8 cellular contexts compared by ENCODE assay signal in genomic region chr13:46552888-46553520, GRCh38. TPM values are rescaled to one million over a fixed set of nuclear protein-coding genes. Genes with fewer than 3 reads are reported as not detected.
DNase-seq lines count a peak whose midpoint lies in the region; ATAC-seq and TF ChIP-seq lines count a peak whose summit lies in the region.

TSS of gene LRCH1 (plus strand) at chr13:46553170. CDS start at chr13:46553397, 227 bp downstream.

- DNase-seq in DMS153 (lab: John Stamatoyannopoulos, UW) (peak; percentile 62), M059J (ENCODE audit: low read depth) (peak; percentile 85), SHP77 treated with DMSO at 0.1 percent for 48 hours (lab: John Stamatoyannopoulos, UW) (peak; percentile 39), fibroblast of peridontal ligament (ENCODE audit: extremely low read depth) (peak; percentile 70)
- DNase-seq in activated T-helper 9 cell treated with anti-CD3 and anti-CD28 coated beads, Interleukin-2, amount 50 U/mL, for 16 hours (ENCODE audit: low read depth) = peak; percentile 81
- peak; percentile 88 for DNase-seq in stimulated activated naive CD8-positive, alpha-beta T cell treated with anti-CD3 and anti-CD28 coated beads, Interleukin-15, Interleukin-2, amounts not matched to agents 100 U/mL and 50 U/mL, for 24 hours

- peaks cover 40% of the 10 kb centered on the region for H3K4me1 Mint-ChIP-seq in nephron

- H3K4me3 Mint-ChIP-seq in nephron = peak within 1 kb of the TSS; percentile 98 to 99 (median 99)

- no peaks in the 10 kb centered on the region for H3K36me3 Mint-ChIP-seq in nephron (ENCODE audit: low read depth)

- no peak for TF ChIP-seq CTCF in nephron (IDR thresholded peaks at IDR 0.05; ENCODE audit: unreplicated experiment in 3 of 3)

- ATAC-seq in GM21825 (IDR thresholded peaks at IDR 0.05; ENCODE audit: unreplicated experiment) = peak; percentile 52
- peak; percentile 83 for ATAC-seq in stimulated activated naive CD8-positive, alpha-beta T cell treated with anti-CD3 and anti-CD28 coated beads, Interleukin-15, Interleukin-2, amounts not matched to agents 100 U/mL and 50 U/mL, for 24 hours

- peak within 1 kb of the TSS; percentile 92 to 98 (median 93) for H3K27ac Mint-ChIP-seq in nephron

- H3K9me3 Mint-ChIP-seq in nephron = no peaks in the 10 kb centered on the region

- peaks cover 12% of the 10 kb centered on the region for H3K27me3 Mint-ChIP-seq in nephron (ENCODE audit: low read depth)

RNA-seq across cellular contexts. Expression of gene LRCH1, which starts in this region (rescaled TPM):
- 3.0 and 7.4 TPM in 2 replicates for total RNA-seq in M059J (2014; rRNA removed; shearing (Covaris generic))

Comparison
In these comparisons a context has a peak if more than half of its experiments do, and no peak if none do; other contexts are left out.
1. Peak in every context shown above with its lines: DNase-seq and ATAC-seq.